In genomic region chr3:142768338-142768737, GRCh38 we compare ENCODE assay signal across 3 cellular contexts.
TF ChIP-seq lines count a peak whose summit lies in the region.

No MANE protein-coding gene starts in this region.

TF ChIP-seq in A549, 52 proteins besides CTCF, POLR2A, EP300 and RAD21:
- TF ChIP-seq MAFK (IDR thresholded peaks at IDR 0.05; ENCODE audit: partially characterized antibody) = peak; percentile 4
- no peak for TF ChIP-seq MAZ (IDR thresholded peaks at IDR 0.05; ENCODE audit: borderline replicate concordance, low read depth, low read length)
- no peak for TF ChIP-seq KDM5A (IDR thresholded peaks at IDR 0.05)
- TF ChIP-seq GATA3 (IDR thresholded peaks at IDR 0.05; ENCODE audit: borderline replicate concordance) = no peak

TF ChIP-seq in HEK293, 187 proteins besides CTCF, POLR2A, EP300 and RAD21:
- TF ChIP-seq SETDB1 (IDR thresholded peaks at IDR 0.05; ENCODE audit: insufficient read length, low read length) = peak; percentile 30
- TF ChIP-seq ZSCAN18 (tag by site-specific recombination; IDR thresholded peaks at IDR 0.05) = no peak

TF ChIP-seq in K562, 482 proteins besides CTCF, POLR2A, EP300 and RAD21:
- TF ChIP-seq MEIS2 (IDR thresholded peaks at IDR 0.05; ENCODE audit: partially characterized antibody) (peak; percentile 10), ZBED1 (IDR thresholded peaks at IDR 0.05) (no peak), ZNF507 (tag; conservative IDR thresholded peaks at IDR 0.05) (peak; percentile 97), ZNF316 (IDR thresholded peaks at IDR 0.05) (peak; percentile 59), SP2 (IDR thresholded peaks at IDR 0.05; ENCODE audit: extremely low read depth, low read depth, low read length, poor library complexity, severe bottlenecking) (no peak), ZEB2 (IDR thresholded peaks at IDR 0.05) (no peak), CC2D1A (IDR thresholded peaks at IDR 0.05) (no peak), ELF4 (CRISPR knock-in tag; IDR thresholded peaks at IDR 0.05) (no peak), RBM25 (IDR thresholded peaks at IDR 0.05; ENCODE audit: low read depth, low read length, severe bottlenecking) (peak; percentile 19), NFYB (IDR thresholded peaks at IDR 0.05; ENCODE audit: extremely low read depth, insufficient read length) (no peak), TBP (optimal IDR thresholded peaks at IDR 0.05; ENCODE audit: low read depth, low read length) (no peak)
